Comparison of ENCODE assay signal across 13 cellular contexts in genomic region chr1:230170610-230171009, GRCh38.
DNase-seq lines count a peak whose midpoint lies in the region; ATAC-seq and TF ChIP-seq lines count a peak whose summit lies in the region.
"Had no signal": no experiment of that assay in that cellular context is flagged by ENCODE, and none has a peak within 500 bp of the region (broad histone marks: within the 10 kb centered on the region; RNA-seq: fewer than 3 reads in every experiment).

No MANE protein-coding gene starts in this region.

- ATAC-seq in CD8-positive, alpha-beta T cell: no peak
- ATAC-seq in natural killer cell: no peak
- no peak for ATAC-seq in HG03439 (IDR thresholded peaks at IDR 0.05; ENCODE audit: unreplicated experiment)
- ATAC-seq in HG02938 (IDR thresholded peaks at IDR 0.05; ENCODE audit: unreplicated experiment): no peak

- H3K4me3 Mint-ChIP-seq in CD8-positive, alpha-beta T cell: no peak overlapping the region
- H3K4me3 Mint-ChIP-seq in activated naive CD8-positive, alpha-beta T cell treated with anti-CD3 and anti-CD28 coated beads for 36 hours: no peak overlapping the region
- peak overlapping the region; percentile 72 for H3K4me3 Mint-ChIP-seq in natural killer cell

- no peaks in the 10 kb centered on the region for H3K36me3 Mint-ChIP-seq in CD8-positive, alpha-beta T cell
- no peaks in the 10 kb centered on the region for H3K36me3 Mint-ChIP-seq in activated naive CD8-positive, alpha-beta T cell treated with anti-CD3 and anti-CD28 coated beads for 36 hours
- H3K36me3 Mint-ChIP-seq in natural killer cell: no peaks in the 10 kb centered on the region

- no peaks in the 10 kb centered on the region for H3K9me3 ChIP-seq in CD8-positive, alpha-beta T cell (ENCODE audit: low read length)
- no peaks in the 10 kb centered on the region for H3K9me3 ChIP-seq in HEK293 (ENCODE audit: control insufficient read depth, insufficient read depth, low read depth, low read length)
- H3K9me3 ChIP-seq: breast epithelium had no signal

- TF ChIP-seq CTCF in CD8-positive, alpha-beta T cell (IDR thresholded peaks at IDR 0.05): no peak
- TF ChIP-seq CTCF in HEK293 (tag by site-specific recombination; IDR thresholded peaks at IDR 0.05): no peak
- TF ChIP-seq CTCF in natural killer cell (IDR thresholded peaks at IDR 0.05): no peak

- H3K27ac Mint-ChIP-seq in CD8-positive, alpha-beta T cell: peak overlapping the region; percentile 3
- peak overlapping the region; percentile 34 for H3K27ac Mint-ChIP-seq in activated naive CD8-positive, alpha-beta T cell treated with anti-CD3 and anti-CD28 coated beads for 36 hours
- peak overlapping the region; percentile 19 to 69 for H3K27ac Mint-ChIP-seq in natural killer cell

- H3K4me3 ChIP-seq in CD8-positive, alpha-beta T cell (ENCODE audit: low read depth, low read length): no peak overlapping the region
- no peak overlapping the region for H3K4me3 ChIP-seq in HEK293 (ENCODE audit: low read depth, low read length)
- H3K4me3 ChIP-seq: breast epithelium had no signal

- H3K9me3 Mint-ChIP-seq in CD8-positive, alpha-beta T cell: no peaks in the 10 kb centered on the region
- H3K9me3 Mint-ChIP-seq in activated naive CD8-positive, alpha-beta T cell treated with anti-CD3 and anti-CD28 coated beads for 36 hours: no peaks in the 10 kb centered on the region
- H3K9me3 Mint-ChIP-seq in natural killer cell: no peaks in the 10 kb centered on the region

- peaks cover 49% of the 10 kb centered on the region for H3K4me1 Mint-ChIP-seq in CD8-positive, alpha-beta T cell (ENCODE audit: low read depth)
- peaks cover 54% of the 10 kb centered on the region for H3K4me1 Mint-ChIP-seq in activated naive CD8-positive, alpha-beta T cell treated with anti-CD3 and anti-CD28 coated beads for 36 hours
- peaks cover 42 to 44% of the 10 kb centered on the region in 2 donors for H3K4me1 Mint-ChIP-seq in natural killer cell

- peak in 1 of 7 experiments; percentile 13 for DNase-seq in CD8-positive, alpha-beta T cell
- no peak for DNase-seq in activated naive CD8-positive, alpha-beta T cell treated with anti-CD3 and anti-CD28 coated beads for 36 hours
- DNase-seq in natural killer cell: no peak
- no peak for DNase-seq in C1 segment of cervical spinal cord (lab: John Stamatoyannopoulos, UW)
- DNase-seq in Ammon's horn (ENCODE audit: low spot score): no peak
- DNase-seq: Karpas-422, left ventricle myocardium superior, NCI-H526 treated with DMSO at 0.1 percent for 48 hours, T-helper 1 cell had no signal

- no peak overlapping the region for H3K27ac ChIP-seq in CD8-positive, alpha-beta T cell (ENCODE audit: low read depth, low read length)
- H3K27ac ChIP-seq in HEK293 (ENCODE audit: extremely low read depth, low read depth, low read length): no peak overlapping the region
- H3K27ac ChIP-seq: breast epithelium had no signal

- H3K27me3 ChIP-seq in CD8-positive, alpha-beta T cell (ENCODE audit: insufficient read depth, low read length): no peaks in the 10 kb centered on the region
- H3K27me3 ChIP-seq: breast epithelium had no signal

- no peaks in the 10 kb centered on the region for H3K4me1 ChIP-seq in CD8-positive, alpha-beta T cell (ENCODE audit: insufficient read depth, low read length)
- no peaks in the 10 kb centered on the region for H3K4me1 ChIP-seq in HEK293 (ENCODE audit: control insufficient read depth, insufficient read depth, low read length)
- H3K4me1 ChIP-seq: breast epithelium had no signal

- POLR2A ChIA-PET in CD8-positive, alpha-beta T cell (lab: Charles Lee): no interaction called here
- POLR2A ChIA-PET in HEK293 (lab: Yijun Ruan, JAX): no interaction called here

- no peaks in the 10 kb centered on the region for H3K27me3 Mint-ChIP-seq in CD8-positive, alpha-beta T cell (ENCODE audit: low read depth)
- no peaks in the 10 kb centered on the region for H3K27me3 Mint-ChIP-seq in activated naive CD8-positive, alpha-beta T cell treated with anti-CD3 and anti-CD28 coated beads for 36 hours
- no peaks in the 10 kb centered on the region for H3K27me3 Mint-ChIP-seq in natural killer cell (ENCODE audit: low read depth in 2 of 2)

- H3K36me3 ChIP-seq in CD8-positive, alpha-beta T cell (ENCODE audit: insufficient read depth, low read length): no peaks in the 10 kb centered on the region
- no peaks in the 10 kb centered on the region for H3K36me3 ChIP-seq in HEK293 (ENCODE audit: control insufficient read depth in 2 of 2, insufficient read depth in 1 of 2, low read length in 2 of 2)
- H3K36me3 ChIP-seq: breast epithelium had no signal

- intact Hi-C loops in CD8-positive, alpha-beta T cell (cut with DNase I, micrococcal nuclease): no loop called here
- intact Hi-C loops in natural killer cell (cut with micrococcal nuclease): no loop called here

- CTCF ChIA-PET in CD8-positive, alpha-beta T cell (lab: Charles Lee): no interaction called here
- CTCF ChIA-PET in HEK293 (lab: Yijun Ruan, JAX): no interaction called here

TF ChIP-seq in HEK293, 187 proteins besides CTCF, POLR2A, EP300 and RAD21 (continues in another document):
- no peak for TF ChIP-seq ZNF184 (tag by site-specific recombination; IDR thresholded peaks at IDR 0.05)
- TF ChIP-seq GLIS2 (tag by site-specific recombination; IDR thresholded peaks at IDR 0.05): peak; percentile 25; the same call in 1 of the 2 replicates
- TF ChIP-seq ZFHX2 (tag by site-specific recombination; conservative IDR thresholded peaks at IDR 0.05): 0 out of 2 replicates have a peak, but pooled peaks have one; percentile 18
- TF ChIP-seq MEIS1 (CRISPR knock-in tag; IDR thresholded peaks at IDR 0.05; ENCODE audit: borderline replicate concordance): no peak
- TF ChIP-seq ZSCAN23 (tag by site-specific recombination; IDR thresholded peaks at IDR 0.05): no peak
- no peak for TF ChIP-seq ZNF114 (tag by site-specific recombination; IDR thresholded peaks at IDR 0.05)
- no peak for TF ChIP-seq ZNF174 (tag by site-specific recombination; IDR thresholded peaks at IDR 0.05)
- no peak for TF ChIP-seq ZNF19 (tag by site-specific recombination; IDR thresholded peaks at IDR 0.05; ENCODE audit: low read depth)
- no peak for TF ChIP-seq ZSCAN30 (tag by site-specific recombination; IDR thresholded peaks at IDR 0.05)
- TF ChIP-seq ZNF501 (tag by site-specific recombination; IDR thresholded peaks at IDR 0.05): no peak
- no peak for TF ChIP-seq GLI4 (tag by site-specific recombination; IDR thresholded peaks at IDR 0.05)
- TF ChIP-seq ZNF266 (tag by site-specific recombination; IDR thresholded peaks at IDR 0.05; ENCODE audit: low read depth): no peak
- no peak for TF ChIP-seq ZBTB6 (tag by site-specific recombination; IDR thresholded peaks at IDR 0.05)
- TF ChIP-seq ZNF645 (tag by site-specific recombination; IDR thresholded peaks at IDR 0.05): no peak
- no peak for TF ChIP-seq REST (tag by site-specific recombination; IDR thresholded peaks at IDR 0.05)
- no peak for TF ChIP-seq SP2 (tag by site-specific recombination; IDR thresholded peaks at IDR 0.05)
- TF ChIP-seq MZF1 (tag by site-specific recombination; IDR thresholded peaks at IDR 0.05; ENCODE audit: borderline replicate concordance): peak; percentile 80; the same call in 1 of the 2 replicates
